ENCODE assay signal across 18 cellular contexts in the genomic region with DNA sequence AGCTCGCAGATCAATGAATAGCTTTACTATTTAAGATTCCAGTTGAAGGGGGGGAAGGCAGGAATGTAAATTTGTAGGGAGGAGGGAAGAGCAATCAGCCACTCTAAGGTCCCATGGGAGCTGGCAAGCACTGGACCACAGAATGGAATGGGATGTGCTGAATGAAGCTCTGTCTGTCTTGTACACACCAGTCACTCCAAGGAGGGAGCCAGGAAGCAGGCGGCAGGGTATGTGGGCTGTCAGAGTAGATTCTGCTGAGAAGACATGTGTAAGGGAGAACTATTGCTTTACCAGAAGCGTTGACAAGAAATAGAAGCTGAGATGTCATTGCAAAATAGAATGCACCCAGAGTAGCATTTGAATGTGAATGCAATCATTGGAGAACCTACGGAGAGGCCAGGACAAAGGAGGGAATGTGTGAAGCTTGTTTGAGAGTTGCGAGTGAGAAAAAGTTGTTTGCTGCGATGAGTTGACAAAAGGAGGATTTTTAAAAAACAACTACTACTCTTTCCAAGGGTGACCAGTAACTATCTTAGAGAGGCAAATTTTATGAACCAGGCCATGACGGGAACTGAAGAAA. TPM values are rescaled to one million over a fixed set of nuclear protein-coding genes. Genes with fewer than 3 reads are reported as not detected.
DNase-seq lines count a peak whose midpoint lies in the region; ATAC-seq and TF ChIP-seq lines count a peak whose summit lies in the region.
"Had no signal": no experiment of that assay in that cellular context is flagged by ENCODE, and none has a peak within 500 bp of the region (broad histone marks: within the 10 kb centered on the region; RNA-seq: fewer than 3 reads in every experiment).

No MANE protein-coding gene starts in this region.

- ATAC-seq in HG02759 (IDR thresholded peaks at IDR 0.05; ENCODE audit: unreplicated experiment): no peak
- ATAC-seq: HepG2 had no signal

- H3K36me3 Mint-ChIP-seq in neural progenitor cell (no peaks in the 10 kb centered on the region), endothelial cell (ENCODE audit: low read depth, unreplicated experiment) (no peaks in the 10 kb centered on the region)
- H3K36me3 Mint-ChIP-seq: CD4-positive, CD25-positive, alpha-beta regulatory T cell; CD8-positive, alpha-beta memory T cell had no signal

- H2AFZ ChIP-seq in neural progenitor cell (replicated peaks): peak overlapping the region; percentile 73

- H3K27ac Mint-ChIP-seq in neural progenitor cell: peak overlapping the region; percentile 47
- no peak overlapping the region for H3K27ac Mint-ChIP-seq in endothelial cell (ENCODE audit: unreplicated experiment)
- H3K27ac Mint-ChIP-seq: CD4-positive, CD25-positive, alpha-beta regulatory T cell; CD8-positive, alpha-beta memory T cell had no signal

- no peak overlapping the region for H3K4me2 ChIP-seq in neural progenitor cell

- H3K9me3 Mint-ChIP-seq in neural progenitor cell (no peaks in the 10 kb centered on the region), endothelial cell (ENCODE audit: unreplicated experiment) (no peaks in the 10 kb centered on the region)
- H3K9me3 Mint-ChIP-seq: CD8-positive, alpha-beta memory T cell had no signal

- H3K4me3 Mint-ChIP-seq in neural progenitor cell (no peak overlapping the region), endothelial cell (ENCODE audit: unreplicated experiment) (no peak overlapping the region)
- H3K4me3 Mint-ChIP-seq: CD4-positive, CD25-positive, alpha-beta regulatory T cell; CD8-positive, alpha-beta memory T cell; IgD-negative memory B cell had no signal

- WGBS in iPS DF 6.9 (ENCODE audit: insufficient coverage, insufficient read length): no CpG with 5 or more reads among the region's 7 CpGs

- H3K9ac ChIP-seq in neural progenitor cell: no peak overlapping the region

- peaks cover 2% of the 10 kb centered on the region for H3K27me3 Mint-ChIP-seq in neural progenitor cell (ENCODE audit: insufficient read depth, low read depth)
- H3K27me3 Mint-ChIP-seq in endothelial cell (ENCODE audit: unreplicated experiment): no peaks in the 10 kb centered on the region
- H3K27me3 Mint-ChIP-seq: IgD-negative memory B cell had no signal

- H3K27me3 ChIP-seq in iPS DF 6.9 (ENCODE audit: control insufficient read depth, insufficient read depth, low read length): no peaks in the 10 kb centered on the region
- no peaks in the 10 kb centered on the region for H3K27me3 ChIP-seq in neural progenitor cell
- H3K27me3 ChIP-seq in Peyer's patch: no peaks in the 10 kb centered on the region
- H3K27me3 ChIP-seq: BE2C had no signal

- no peaks in the 10 kb centered on the region for H3F3A ChIP-seq in neural progenitor cell (ENCODE audit: low read depth)

- H3K79me2 ChIP-seq in neural progenitor cell (ENCODE audit: low read depth): no peaks in the 10 kb centered on the region

- no peaks in the 10 kb centered on the region for H3K36me3 ChIP-seq in iPS DF 6.9 (ENCODE audit: control insufficient read depth, insufficient read depth, low read length)
- no peaks in the 10 kb centered on the region for H3K36me3 ChIP-seq in neural progenitor cell
- no peaks in the 10 kb centered on the region for H3K36me3 ChIP-seq in Peyer's patch
- H3K36me3 ChIP-seq: BE2C had no signal

- H4K20me1 ChIP-seq in neural progenitor cell (ENCODE audit: low read depth): no peaks in the 10 kb centered on the region

- H3K4me1 ChIP-seq in iPS DF 6.9 (ENCODE audit: control insufficient read depth, insufficient read depth, low read length): 0 out of 2 replicates have a peak, but pooled peaks cover 1% of the 10 kb centered on the region
- H3K4me1 ChIP-seq in neural progenitor cell: no peaks in the 10 kb centered on the region
- no peaks in the 10 kb centered on the region for H3K4me1 ChIP-seq in Peyer's patch
- H3K4me1 ChIP-seq: BE2C, Caco-2 had no signal

- H3K27ac ChIP-seq in iPS DF 6.9 (ENCODE audit: low read length): no peak overlapping the region
- no peak overlapping the region for H3K27ac ChIP-seq in neural progenitor cell
- no peak overlapping the region for H3K27ac ChIP-seq in Peyer's patch

- H3K4me1 Mint-ChIP-seq in neural progenitor cell (peaks cover 10% of the 10 kb centered on the region), endothelial cell (ENCODE audit: unreplicated experiment) (no peaks in the 10 kb centered on the region)
- H3K4me1 Mint-ChIP-seq: CD4-positive, CD25-positive, alpha-beta regulatory T cell; CD8-positive, alpha-beta memory T cell; IgD-negative memory B cell had no signal

- in situ Hi-C loops in SK-MEL-5 (cut with HindIII; ENCODE audit: low pct_unique_long_range_greater_than_20kb, low sequenced_read_pairs): no loop called here

- H3K9me3 ChIP-seq in iPS DF 6.9 (ENCODE audit: control insufficient read depth, insufficient read depth, low read length) (no peaks in the 10 kb centered on the region), neural progenitor cell (ENCODE audit: low read depth) (no peaks in the 10 kb centered on the region), Peyer's patch (no peaks in the 10 kb centered on the region)
- H3K9me3 ChIP-seq: BE2C, Caco-2 had no signal

- TF ChIP-seq POLR2A in Peyer's patch (IDR thresholded peaks at IDR 0.05): no peak

- TF ChIP-seq CTCF in neural progenitor cell (IDR thresholded peaks at IDR 0.05) (no peak), Peyer's patch (IDR thresholded peaks at IDR 0.05) (no peak), endothelial cell (IDR thresholded peaks at IDR 0.05; ENCODE audit: unreplicated experiment) (no peak)

- no peak overlapping the region for H3K4me3 ChIP-seq in iPS DF 6.9 (ENCODE audit: low read length)
- no peak overlapping the region for H3K4me3 ChIP-seq in neural progenitor cell
- no peak overlapping the region for H3K4me3 ChIP-seq in Peyer's patch

- DNase-seq in SK-MEL-5 (ENCODE audit: low read depth, low spot score) (peak; percentile 22), iPS DF 6.9 (ENCODE audit: low read depth, low spot score) (peak; percentile 5), neural progenitor cell (ENCODE audit: low spot score) (peak; percentile 2), Peyer's patch (no peak), nucleus accumbens (lab: John Stamatoyannopoulos, UW) (no peak), endothelial cell (ENCODE audit: low spot score) (no peak)
- DNase-seq: ACHN; BE2C; C1 segment of cervical spinal cord; Caco-2; CD4-positive, CD25-positive, alpha-beta regulatory T cell; CD8-positive, alpha-beta memory T cell; GDM1; GOT3; H9 had no signal

RNA-seq across cellular contexts. Expression of gene PDE7B, which starts 25.2 kb away (rescaled TPM):
- total RNA-seq in SK-MEL-5 (2014; rRNA removed; shearing (Covaris generic)): 7.0 and 7.1 TPM in 2 replicates
- polyA plus RNA-seq in SK-MEL-5 (2015; cell fraction: cytosol; rRNA removed): 5.0 and 7.7 TPM in 2 replicates
- 5.4 and 6.3 TPM in 2 replicates for polyA plus RNA-seq in SK-MEL-5 (2015; cell fraction: nucleus; rRNA removed)
- total RNA-seq in neural progenitor cell (ENCODE audit: low replicate concordance) (0.04 and 0.12 TPM in 2 replicates), Peyer's patch (10 to 100 TPM in 1 of 4 donors, 1 to 10 TPM in 3; 1.4 to 11.6 (median 3.5) TPM), endothelial cell (ENCODE audit: unreplicated experiment) (0.62 TPM)
- total RNA-seq: Caco-2, H9, HepG2 had no signal
- polyA plus RNA-seq: HepG2 had no signal

Comparison
In these comparisons a context has a peak if more than half of its experiments do, and no peak if none do; other contexts are left out.
1. DNase-seq: peak in SK-MEL-5 (single experiment), iPS DF 6.9 (single experiment) and neural progenitor cell (single experiment); none in Peyer's patch (0 of 3), nucleus accumbens (0 of 56) and endothelial cell (single experiment).